19 cellular contexts compared by ENCODE assay signal in genomic region chr12:3305904-3306619, GRCh38.
DNase-seq lines count a peak whose midpoint lies in the region; ATAC-seq, FAIRE-seq and TF ChIP-seq lines count a peak whose summit lies in the region.
"Had no signal": no experiment of that assay in that cellular context is flagged by ENCODE, and none has a peak within 500 bp of the region (broad histone marks: within the 10 kb centered on the region; RNA-seq: fewer than 3 reads in every experiment).

No MANE protein-coding gene starts in this region.

- H3K4ac ChIP-seq in H1 (replicated peaks; ENCODE audit: insufficient read length, low read depth, low read length): no peak overlapping the region

- H3K9ac ChIP-seq in H1 (replicated peaks in 1 of 4; ENCODE audit: extremely low read depth in 1 of 4, low read depth in 3 of 4, low read length in 3 of 4) (no peak overlapping the region), neural progenitor cell (no peak overlapping the region)

- no peak overlapping the region for H3K18ac ChIP-seq in H1 (ENCODE audit: extremely low read depth, low read length)

- POLR2A ChIA-PET in H1 (lab: Charles Lee; ENCODE audit: partially characterized antibody): no interaction called here
- POLR2A ChIA-PET in activated CD4-positive, alpha-beta T cell treated with anti-CD3 and anti-CD28 coated beads for 36 hours (lab: Charles Lee): no interaction called here

- H3K4me3 ChIP-seq in H1 (ENCODE audit: extremely low read depth in 1 of 4, insufficient read depth in 2 of 4, low read depth in 3 of 4, low read length in 4 of 4) (no peak overlapping the region), neural progenitor cell (no peak overlapping the region)

- no peak for ATAC-seq in activated CD4-positive, alpha-beta T cell treated with anti-CD3 and anti-CD28 coated beads for 36 hours

- H4K91ac ChIP-seq in H1 (replicated peaks; ENCODE audit: insufficient read length, low read length): no peak overlapping the region

- H3K36me3 ChIP-seq in H1 (ENCODE audit: control insufficient read depth in 2 of 4, insufficient read depth in 4 of 4, low read length in 3 of 4) (no peaks in the 10 kb centered on the region), neural progenitor cell (no peaks in the 10 kb centered on the region)

- H3K9me3 ChIP-seq in H1 (ENCODE audit: insufficient read depth in 2 of 2, low read depth in 1 of 2, low read length in 1 of 2) (no peaks in the 10 kb centered on the region), neural progenitor cell (ENCODE audit: low read depth) (no peaks in the 10 kb centered on the region)

- no peak for DNase-seq in H1 (ENCODE audit: low read depth in 1 of 2, low spot score in 2 of 2)
- DNase-seq in neural progenitor cell (ENCODE audit: low spot score): no peak
- no peak for DNase-seq in caudate nucleus (lab: John Stamatoyannopoulos, UW)
- DNase-seq in activated CD4-positive, alpha-beta T cell treated with anti-CD3 and anti-CD28 coated beads for 36 hours: no peak
- no peak for DNase-seq in UCSD-AML1 (lab: John Stamatoyannopoulos, UW; ENCODE audit: unreplicated experiment)
- DNase-seq in mesothelial cell of epicardium (ENCODE audit: low spot score in 2 of 2, unreplicated experiment in 2 of 2): no peak
- DNase-seq: C1 segment of cervical spinal cord; Calu3; CD4-positive, alpha-beta memory T cell; COR-L47; DMS153; DND-41; GOT3; H7; HCEC 1CT had no signal

- no peaks in the 10 kb centered on the region for H3K23me2 ChIP-seq in H1 (ENCODE audit: low read depth, low read length)

- no peak overlapping the region for H3K56ac ChIP-seq in H1 (replicated peaks; ENCODE audit: insufficient read length, low read depth, low read length)

- H3K9me3 Mint-ChIP-seq in neural progenitor cell (no peaks in the 10 kb centered on the region), mesothelial cell of epicardium (no peaks in the 10 kb centered on the region)
- no peaks in the 10 kb centered on the region for H3K9me3 Mint-ChIP-seq in activated CD4-positive, alpha-beta T cell treated with anti-CD3 and anti-CD28 coated beads for 36 hours (ENCODE audit: low read depth)
- H3K9me3 Mint-ChIP-seq: CD4-positive, alpha-beta memory T cell had no signal

- H3K4me1 ChIP-seq in H1 (replicated peaks in 1 of 4; ENCODE audit: control insufficient read depth in 3 of 4, insufficient read depth in 4 of 4, low read length in 3 of 4): peaks cover 0 to 4% (median 2%) of the 10 kb centered on the region in 4 experiments; a peak in 2 of 7 replicates
- no peaks in the 10 kb centered on the region for H3K4me1 ChIP-seq in neural progenitor cell

- H4K5ac ChIP-seq in H1 (ENCODE audit: insufficient read length, low read depth, low read length): no peak overlapping the region

- no peak for TF ChIP-seq RAD21 in H1 (IDR thresholded peaks at IDR 0.05 in 1 of 2, conservative IDR thresholded peaks at IDR 0.05 in 1 of 2; ENCODE audit: low read depth in 2 of 2, low read length in 2 of 2)

- H3K23ac ChIP-seq in H1 (ENCODE audit: insufficient read length): no peak overlapping the region

- TF ChIP-seq CTCF in H1 (IDR thresholded peaks at IDR 0.05; ENCODE audit: control extremely low read depth in 1 of 3, insufficient read depth in 1 of 3, low read depth in 1 of 3, low read length in 3 of 3) (no peak), neural progenitor cell (IDR thresholded peaks at IDR 0.05) (no peak), mesothelial cell of epicardium (IDR thresholded peaks at IDR 0.05; ENCODE audit: unreplicated experiment) (no peak)

- H3K27ac ChIP-seq in angular gyrus (ENCODE audit: low read depth, low read length) (peak overlapping the region; percentile 54), H1 (ENCODE audit: low read depth, low read length) (no peak overlapping the region), neural progenitor cell (no peak overlapping the region), temporal lobe (ENCODE audit: low read depth, low read length) (peak overlapping the region; percentile 21), caudate nucleus (ENCODE audit: low read depth, low read length) (no peak overlapping the region)

- no peak overlapping the region for H2BK15ac ChIP-seq in H1 (ENCODE audit: low read length)

- intact Hi-C loops in activated CD4-positive, alpha-beta T cell treated with anti-CD3 and anti-CD28 coated beads for 36 hours (cut with DNase I, micrococcal nuclease): loop anchor here in 1 of 2 experiments (10.0 kb wide), 1 partner anchor 339 kb away; no protein-coding TSS in a partner anchor

- no peaks in the 10 kb centered on the region for H3K36me3 Mint-ChIP-seq in neural progenitor cell
- no peaks in the 10 kb centered on the region for H3K36me3 Mint-ChIP-seq in activated CD4-positive, alpha-beta T cell treated with anti-CD3 and anti-CD28 coated beads for 36 hours (ENCODE audit: low read depth)
- no peaks in the 10 kb centered on the region for H3K36me3 Mint-ChIP-seq in mesothelial cell of epicardium
- H3K36me3 Mint-ChIP-seq: CD4-positive, alpha-beta memory T cell had no signal

- peak overlapping the region; percentile 37 for H3K27ac Mint-ChIP-seq in neural progenitor cell
- no peak overlapping the region for H3K27ac Mint-ChIP-seq in activated CD4-positive, alpha-beta T cell treated with anti-CD3 and anti-CD28 coated beads for 36 hours
- H3K27ac Mint-ChIP-seq in mesothelial cell of epicardium: no peak overlapping the region

- FAIRE-seq in H1 (lab: Jason Lieb, UNC): no peak
- FAIRE-seq: G401.6, GM12892 had no signal

- 0 out of 2 replicates have a peak overlapping the region, but pooled peaks have one; percentile 50 for H2BK12ac ChIP-seq in H1 (ENCODE audit: low read depth, low read length)

- 90% methylated on average over 18 of the region's 19 CpGs; no CpG with 5 or more reads in 1 of the 2 experiments for WGBS in H1 (ENCODE audit: extremely low coverage in 1 of 2, insufficient coverage in 1 of 2, insufficient read length in 1 of 2, insufficient replicate concordance in 2 of 2, low coverage in 1 of 2, low lambda C conversion rate in 2 of 2, missing lambda C conversion rate in 1 of 2), 2 experiments

- no peak overlapping the region for H2AK5ac ChIP-seq in H1 (ENCODE audit: low read depth, low read length)

- H3K4me3 Mint-ChIP-seq in neural progenitor cell: no peak overlapping the region
- no peak overlapping the region for H3K4me3 Mint-ChIP-seq in activated CD4-positive, alpha-beta T cell treated with anti-CD3 and anti-CD28 coated beads for 36 hours
- no peak overlapping the region for H3K4me3 Mint-ChIP-seq in mesothelial cell of epicardium
- H3K4me3 Mint-ChIP-seq: CD4-positive, alpha-beta memory T cell had no signal

- TF ChIP-seq POLR2A in H1 (IDR thresholded peaks at IDR 0.05; ENCODE audit: control extremely low read depth in 1 of 2, low read depth in 2 of 2, low read length in 2 of 2): no peak

- no peak for TF ChIP-seq EP300 in H1 (IDR thresholded peaks at IDR 0.05; ENCODE audit: borderline replicate concordance in 1 of 2, low read depth in 2 of 2, low read length in 2 of 2)

- no peak overlapping the region for H2BK120ac ChIP-seq in H1 (replicated peaks; ENCODE audit: low read depth, low read length)

- no peak overlapping the region; the same call in 1 of the 2 replicates for H4K8ac ChIP-seq in H1 (ENCODE audit: extremely low read depth, insufficient read depth, low read length)

- H3K79me2 ChIP-seq in H1 (ENCODE audit: control insufficient read depth in 1 of 2, insufficient read depth in 2 of 2, low read length in 2 of 2) (no peaks in the 10 kb centered on the region), neural progenitor cell (ENCODE audit: low read depth) (no peaks in the 10 kb centered on the region)

- H3K14ac ChIP-seq in H1 (ENCODE audit: insufficient read length): no peak overlapping the region

- no peaks in the 10 kb centered on the region for H3F3A ChIP-seq in neural progenitor cell (ENCODE audit: low read depth)

- CTCF ChIA-PET in H1 (lab: Charles Lee; ENCODE audit: partially characterized antibody): interaction anchor here (0.6 to 1.9 kb wide), 12 partner anchors 8 to 460 kb away, joined by 3 to 6 read pairs (median 4); no protein-coding TSS in a partner anchor
- CTCF ChIA-PET in activated CD4-positive, alpha-beta T cell treated with anti-CD3 and anti-CD28 coated beads for 36 hours (lab: Charles Lee): no interaction called here

- no peak overlapping the region for H3K4me2 ChIP-seq in H1 (ENCODE audit: insufficient read depth in 1 of 2, low read depth in 2 of 2, low read length in 2 of 2)
- no peak overlapping the region for H3K4me2 ChIP-seq in neural progenitor cell

- peaks cover 14% of the 10 kb centered on the region for H3K4me1 Mint-ChIP-seq in neural progenitor cell
- no peaks in the 10 kb centered on the region for H3K4me1 Mint-ChIP-seq in activated CD4-positive, alpha-beta T cell treated with anti-CD3 and anti-CD28 coated beads for 36 hours
- peaks cover 3% of the 10 kb centered on the region for H3K4me1 Mint-ChIP-seq in mesothelial cell of epicardium
- H3K4me1 Mint-ChIP-seq: CD4-positive, alpha-beta memory T cell had no signal

- H4K20me1 ChIP-seq in H1 (replicated peaks in 1 of 2; ENCODE audit: control insufficient read depth in 1 of 2, insufficient read depth in 2 of 2, low read length in 2 of 2) (no peaks in the 10 kb centered on the region), neural progenitor cell (ENCODE audit: low read depth) (no peaks in the 10 kb centered on the region)

- H3K27me3 Mint-ChIP-seq in neural progenitor cell (ENCODE audit: insufficient read depth, low read depth) (peaks cover 10% of the 10 kb centered on the region), mesothelial cell of epicardium (ENCODE audit: low read depth) (peaks cover 32% of the 10 kb centered on the region)
- H3K27me3 Mint-ChIP-seq in activated CD4-positive, alpha-beta T cell treated with anti-CD3 and anti-CD28 coated beads for 36 hours: no peaks in the 10 kb centered on the region

- no peak overlapping the region for H2BK20ac ChIP-seq in H1 (ENCODE audit: low read length)

- no peak overlapping the region for H2BK5ac ChIP-seq in H1 (ENCODE audit: low read depth, low read length)

- H2AFZ ChIP-seq in H1 (ENCODE audit: low read length): no peak overlapping the region
- H2AFZ ChIP-seq in neural progenitor cell (replicated peaks): no peak overlapping the region

- H3K27me3 ChIP-seq in H1 (replicated peaks in 1 of 4; ENCODE audit: control insufficient read depth in 3 of 4, extremely low read depth in 1 of 4, insufficient read depth in 3 of 4, low read length in 3 of 4) (no peaks in the 10 kb centered on the region; a peak in 1 of 7 replicates), neural progenitor cell (no peaks in the 10 kb centered on the region)

- no peaks in the 10 kb centered on the region for H3K79me1 ChIP-seq in H1 (ENCODE audit: low read depth, low read length)

TF ChIP-seq in H1, 55 proteins besides CTCF, POLR2A, EP300 and RAD21 (continues in another document):
- TF ChIP-seq SP2 (IDR thresholded peaks at IDR 0.05; ENCODE audit: low read length) (no peak), HDAC6 (IDR thresholded peaks at IDR 0.05; ENCODE audit: low read depth, low read length) (no peak), ATF3 (IDR thresholded peaks at IDR 0.05; ENCODE audit: insufficient read depth, low read depth, low read length) (no peak), GABPA (IDR thresholded peaks at IDR 0.05; ENCODE audit: borderline replicate concordance, insufficient read depth, low read length) (no peak), RXRA (IDR thresholded peaks at IDR 0.05; ENCODE audit: insufficient read depth, low read depth, low read length) (no peak)

Comparison
In these comparisons a context has a peak if more than half of its experiments do, and no peak if none do; other contexts are left out.
1. H3K27ac ChIP-seq: peak in angular gyrus (single experiment) and temporal lobe (single experiment); none in H1 (single experiment), neural progenitor cell (single experiment) and caudate nucleus (single experiment).